Comparison of ENCODE assay signal across 22 cellular contexts in genomic region chr10:75008952-75009351, GRCh38.
"Had no signal": no experiment of that assay in that cellular context is flagged by ENCODE, and none has a peak within 500 bp of the region (broad histone marks: within the 10 kb centered on the region; RNA-seq: fewer than 3 reads in every experiment).

No MANE protein-coding gene starts in this region.

- H3K27me3 ChIP-seq: ascending aorta, breast epithelium, heart left ventricle, ovary, right lobe of liver had no signal

- FAIRE-seq: TTC549 had no signal

- H3K27ac Mint-ChIP-seq: activated B cell treated with CpG ODN at 0.5 μM for 24 hours; dendritic cell treated with granulocyte-macrophage colony-stimulating factor and Interleukin-4, amounts not matched to agents 40 ng/mL and 50 ng/mL, for 4 days; type B pancreatic cell had no signal

- H3K27me3 Mint-ChIP-seq: activated B cell treated with CpG ODN at 0.5 μM for 24 hours; dendritic cell treated with granulocyte-macrophage colony-stimulating factor and Interleukin-4, amounts not matched to agents 40 ng/mL and 50 ng/mL, for 4 days; stimulated activated naive CD8-positive, alpha-beta T cell treated with anti-CD3 and anti-CD28 coated beads, Interleukin-15, amount 100 ng/mL, for 72 hours; type B pancreatic cell had no signal

- H3K4me3 Mint-ChIP-seq: activated B cell treated with CpG ODN at 0.5 μM for 24 hours; activated T-cell treated with anti-CD3 and anti-CD28 coated beads, Interleukin-2, amount 50 U/mL, for 4 hours; dendritic cell treated with granulocyte-macrophage colony-stimulating factor and Interleukin-4, amounts not matched to agents 40 ng/mL and 50 ng/mL, for 4 days; stimulated activated naive CD8-positive, alpha-beta T cell treated with anti-CD3 and anti-CD28 coated beads, Interleukin-15, amount 100 ng/mL, for 72 hours; type B pancreatic cell had no signal

- DNase-seq: activated B cell treated with CpG ODN at 0.5 μM for 24 hours; activated CD4-positive, alpha-beta T cell treated with anti-CD3 and anti-CD28 coated beads, Interleukin-2, amount 50 U/mL, for 1 hour; activated gamma-delta T cell; activated T-cell treated with anti-CD3 and anti-CD28 coated beads, Interleukin-2, amount 50 U/mL, for 4 hours; effector memory CD4-positive, alpha-beta T cell; foreskin melanocyte; heart left ventricle; left colon; lower lobe of right lung; ovary; right lobe of liver; SK-N-SH; stimulated activated CD4-positive, alpha-beta T cell treated with anti-CD3 and anti-CD28 coated beads, Interleukin-4, amount 100 ng/mL, for 4 hours; stimulated activated CD8-positive, alpha-beta memory T cell treated with anti-CD3 and anti-CD28 coated beads, Interleukin-4, amount 100 ng/mL, for 48 hours; stimulated activated naive CD8-positive, alpha-beta T cell treated with anti-CD3 and anti-CD28 coated beads, Interleukin-15, amount 100 ng/mL, for 72 hours had no signal

- ATAC-seq: activated T-cell treated with anti-CD3 and anti-CD28 coated beads, Interleukin-2, amount 50 U/mL, for 4 hours; heart left ventricle; left colon; lower lobe of right lung; right lobe of liver; stimulated activated naive CD8-positive, alpha-beta T cell treated with anti-CD3 and anti-CD28 coated beads, Interleukin-15, amount 100 ng/mL, for 72 hours had no signal

- H3K4me3 ChIP-seq: ascending aorta, breast epithelium, heart left ventricle, lower lobe of right lung, ovary, right lobe of liver, smooth muscle cell had no signal

- H3K36me3 ChIP-seq: breast epithelium, lower lobe of right lung, ovary, right lobe of liver had no signal

- H3K27ac ChIP-seq: ascending aorta, breast epithelium, epithelial cell of prostate, heart left ventricle, lower lobe of right lung, ovary, right lobe of liver had no signal

- H3K9me3 ChIP-seq: ascending aorta, breast epithelium, heart left ventricle, lower lobe of right lung, ovary, right lobe of liver, SK-N-SH had no signal

- H3K4me1 ChIP-seq: breast epithelium had no signal

- H3K9me3 Mint-ChIP-seq: activated B cell treated with CpG ODN at 0.5 μM for 24 hours; activated T-cell treated with anti-CD3 and anti-CD28 coated beads, Interleukin-2, amount 50 U/mL, for 4 hours; dendritic cell treated with granulocyte-macrophage colony-stimulating factor and Interleukin-4, amounts not matched to agents 40 ng/mL and 50 ng/mL, for 4 days; stimulated activated naive CD8-positive, alpha-beta T cell treated with anti-CD3 and anti-CD28 coated beads, Interleukin-15, amount 100 ng/mL, for 72 hours; type B pancreatic cell had no signal
